Comparison of ENCODE assay signal across 29 cellular contexts in genomic region chr5:56286015-56286992, GRCh38. TPM values are rescaled to one million over a fixed set of nuclear protein-coding genes. Genes with fewer than 3 reads are reported as not detected.
"Had no signal": no experiment of that assay in that cellular context is flagged by ENCODE, and none has a peak within 500 bp of the region (broad histone marks: within the 10 kb centered on the region; RNA-seq: fewer than 3 reads in every experiment).

No MANE protein-coding gene starts in this region.

- H3K36me3 Mint-ChIP-seq: activated naive CD8-positive, alpha-beta T cell treated with anti-CD3 and anti-CD28 coated beads, Interleukin-2, amount 10 ng/mL, durations not matched to agents 7 days and 5 days had no signal

- H3K4me3 ChIP-seq: body of pancreas, heart right ventricle, lower lobe of right lung, sigmoid colon, tibial artery had no signal

- H3K9me3 ChIP-seq: body of pancreas, lower lobe of right lung, sigmoid colon, tibial artery had no signal

- DNase-seq: activated CD4-positive, alpha-beta T cell treated with anti-CD3 and anti-CD28 coated beads for 4 hours; activated CD4-positive, alpha-beta T cell treated with anti-CD3 and anti-CD28 coated beads, Interleukin-2, amount 50 U/mL, for 48 hours; activated CD4-positive, CD25-positive, alpha-beta regulatory T cell; activated CD8-positive, alpha-beta memory T cell treated with anti-CD3 and anti-CD28 coated beads, Interleukin-2, amount 50 U/mL, for 48 hours; activated effector memory CD4-positive, alpha-beta T cell treated with Interleukin-2 at 50 U/mL for 16 hours; activated naive CD4-positive, alpha-beta T cell treated with anti-CD3 and anti-CD28 coated beads for 36 hours; activated naive CD8-positive, alpha-beta T cell treated with anti-CD3 and anti-CD28 coated beads, Interleukin-2, amount 10 ng/mL, durations not matched to agents 7 days and 5 days; activated T-cell treated with anti-CD3 and anti-CD28 coated beads, Interleukin-2, amount 50 U/mL, for 4 hours; anterior cingulate cortex; body of pancreas; caudate nucleus; effector memory CD4-positive, alpha-beta T cell; heart right ventricle; left colon; lower lobe of right lung; mesendoderm; naive B cell; occipital lobe; sigmoid colon; stimulated activated CD4-positive, alpha-beta T cell treated with anti-CD3 and anti-CD28 coated beads, Interleukin-4, amount 100 ng/mL, for 24 hours; substantia nigra; tibial artery had no signal

- H3K36me3 ChIP-seq: heart right ventricle, lower lobe of right lung, sigmoid colon, tibial artery had no signal

- H3K27me3 ChIP-seq: body of pancreas, heart right ventricle, sigmoid colon, tibial artery had no signal

- H3K27me3 Mint-ChIP-seq: activated naive CD8-positive, alpha-beta T cell treated with anti-CD3 and anti-CD28 coated beads, Interleukin-2, amount 10 ng/mL, durations not matched to agents 7 days and 5 days; naive B cell; stimulated activated naive CD8-positive, alpha-beta T cell treated with anti-CD3 and anti-CD28 coated beads, Interleukin-15, Interleukin-2, amounts not matched to agents 100 ng/mL and 50 ng/mL, for 24 hours had no signal

- H3K9me3 Mint-ChIP-seq: activated naive CD4-positive, alpha-beta T cell treated with anti-CD3 and anti-CD28 coated beads for 36 hours; activated naive CD8-positive, alpha-beta T cell treated with anti-CD3 and anti-CD28 coated beads, Interleukin-2, amount 10 ng/mL, durations not matched to agents 7 days and 5 days; activated T-cell treated with anti-CD3 and anti-CD28 coated beads, Interleukin-2, amount 50 U/mL, for 4 hours; naive B cell; neural crest cell; stimulated activated naive CD8-positive, alpha-beta T cell treated with anti-CD3 and anti-CD28 coated beads, Interleukin-15, Interleukin-2, amounts not matched to agents 100 ng/mL and 50 ng/mL, for 24 hours; T-helper 1 cell treated with Interleukin-12 subunit alpha and Interleukin-12 subunit beta and Interleukin-4 antibody, amounts not matched to agents 30 μg/mL and 1 μg/mL, for 36 hours had no signal

- H3K27ac ChIP-seq: body of pancreas, heart right ventricle, lower lobe of right lung, sigmoid colon, tibial artery had no signal

- H3K27ac Mint-ChIP-seq: activated naive CD4-positive, alpha-beta T cell treated with anti-CD3 and anti-CD28 coated beads for 36 hours; activated naive CD8-positive, alpha-beta T cell treated with anti-CD3 and anti-CD28 coated beads, Interleukin-2, amount 10 ng/mL, durations not matched to agents 7 days and 5 days; naive B cell; stimulated activated naive CD8-positive, alpha-beta T cell treated with anti-CD3 and anti-CD28 coated beads, Interleukin-15, Interleukin-2, amounts not matched to agents 100 ng/mL and 50 ng/mL, for 24 hours; T-helper 1 cell treated with Interleukin-12 subunit alpha and Interleukin-12 subunit beta and Interleukin-4 antibody, amounts not matched to agents 30 μg/mL and 1 μg/mL, for 36 hours had no signal

- H3K4me3 Mint-ChIP-seq: activated naive CD4-positive, alpha-beta T cell treated with anti-CD3 and anti-CD28 coated beads for 36 hours; activated naive CD8-positive, alpha-beta T cell treated with anti-CD3 and anti-CD28 coated beads, Interleukin-2, amount 10 ng/mL, durations not matched to agents 7 days and 5 days; activated T-cell treated with anti-CD3 and anti-CD28 coated beads, Interleukin-2, amount 50 U/mL, for 4 hours; naive B cell; neural crest cell; stimulated activated naive CD8-positive, alpha-beta T cell treated with anti-CD3 and anti-CD28 coated beads, Interleukin-15, Interleukin-2, amounts not matched to agents 100 ng/mL and 50 ng/mL, for 24 hours; T-helper 1 cell treated with Interleukin-12 subunit alpha and Interleukin-12 subunit beta and Interleukin-4 antibody, amounts not matched to agents 30 μg/mL and 1 μg/mL, for 36 hours had no signal

- H3K4me1 ChIP-seq: lower lobe of right lung, tibial artery had no signal

RNA-seq across cellular contexts. Expression of gene ANKRD55, which starts 53.2 kb away (rescaled TPM):
- total RNA-seq: activated CD8-positive, alpha-beta memory T cell treated with anti-CD3 and anti-CD28 coated beads for 36 hours; body of pancreas; esophagus mucosa; left colon; renal cortical epithelial cell; urinary bladder had no signal
